In the genomic region with DNA sequence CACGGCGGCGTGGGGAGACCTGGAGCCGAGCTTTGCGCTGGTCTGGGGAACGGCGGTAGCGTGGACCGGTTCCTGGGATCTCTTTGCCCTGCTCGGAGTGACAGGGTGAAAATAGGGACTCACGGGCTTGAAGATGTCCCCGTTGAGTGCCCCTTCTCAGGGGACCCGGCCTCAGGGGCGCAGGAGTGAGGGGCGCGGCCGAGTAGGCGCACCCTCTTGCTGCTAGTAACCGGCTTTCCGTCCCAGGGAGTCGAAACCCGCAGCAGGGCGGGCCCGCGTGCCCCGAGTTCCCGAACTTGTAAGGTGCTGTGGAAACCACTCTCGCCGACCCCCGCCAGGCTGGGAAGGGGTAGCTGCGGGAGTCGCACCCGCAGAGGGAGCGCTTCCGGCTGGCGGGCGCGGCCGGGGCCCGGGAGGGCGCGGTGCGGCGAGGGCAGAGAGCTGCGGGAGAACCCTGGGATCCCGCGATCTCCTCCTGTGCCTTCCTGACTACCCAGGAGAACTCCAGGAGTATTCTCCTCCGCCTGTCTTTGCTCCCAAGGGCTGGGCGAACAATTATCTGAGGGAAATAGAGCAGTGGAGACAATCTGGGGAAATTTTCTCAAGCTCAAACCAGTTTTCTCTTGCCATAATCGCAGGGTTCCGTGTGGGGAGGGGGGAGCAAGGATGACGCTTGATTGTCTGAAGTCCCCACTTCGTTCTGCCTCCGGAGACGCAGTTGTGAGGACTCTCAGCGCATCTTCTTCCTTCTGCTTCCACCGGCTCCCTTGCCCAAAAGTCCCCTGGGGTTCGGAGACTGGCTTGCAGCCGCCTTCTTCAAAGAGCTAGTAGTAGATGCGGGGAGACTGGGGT, we compare ENCODE assay signal across 12 cellular contexts.
DNase-seq lines count a peak whose midpoint lies in the region; ATAC-seq lines count a peak whose summit lies in the region.
"Had no signal": no experiment of that assay in that cellular context is flagged by ENCODE, and none has a peak within 500 bp of the region (broad histone marks: within the 10 kb centered on the region; RNA-seq: fewer than 3 reads in every experiment).

No MANE protein-coding gene starts in this region.

- peaks cover 68% of the 10 kb centered on the region for H3K27me3 Mint-ChIP-seq in activated naive CD4-positive, alpha-beta T cell treated with anti-CD3 and anti-CD28 coated beads, Interleukin-2, amount 10 ng/mL, durations not matched to agents 7 days and 5 days

- CTCF ChIA-PET in activated naive CD4-positive, alpha-beta T cell treated with anti-CD3 and anti-CD28 coated beads, Interleukin-2, amount 10 ng/mL, durations not matched to agents 7 days and 5 days (lab: Charles Lee) = interaction anchor here (2.1 kb wide), 1 partner anchor 542 kb away, joined by 6 read pairs; no protein-coding TSS in a partner anchor

- no peak overlapping the region for H3K27ac Mint-ChIP-seq in activated naive CD4-positive, alpha-beta T cell treated with anti-CD3 and anti-CD28 coated beads, Interleukin-2, amount 10 ng/mL, durations not matched to agents 7 days and 5 days
- H3K27ac Mint-ChIP-seq: activated naive CD8-positive, alpha-beta T cell treated with anti-CD3 and anti-CD28 coated beads for 36 hours; effector memory CD8-positive, alpha-beta T cell had no signal

- H3K4me3 Mint-ChIP-seq in activated naive CD4-positive, alpha-beta T cell treated with anti-CD3 and anti-CD28 coated beads, Interleukin-2, amount 10 ng/mL, durations not matched to agents 7 days and 5 days = no peak overlapping the region
- H3K4me3 Mint-ChIP-seq: activated naive CD8-positive, alpha-beta T cell treated with anti-CD3 and anti-CD28 coated beads for 36 hours; effector memory CD8-positive, alpha-beta T cell had no signal

- H3K36me3 ChIP-seq in HAP-1 (replicated peaks) (no peaks in the 10 kb centered on the region), muscle layer of duodenum (ENCODE audit: control insufficient read depth in 1 of 2, insufficient read depth in 2 of 2, low read length in 2 of 2) (no peaks in the 10 kb centered on the region)

- H3K36me3 Mint-ChIP-seq in activated naive CD4-positive, alpha-beta T cell treated with anti-CD3 and anti-CD28 coated beads, Interleukin-2, amount 10 ng/mL, durations not matched to agents 7 days and 5 days = no peaks in the 10 kb centered on the region
- H3K36me3 Mint-ChIP-seq: activated naive CD8-positive, alpha-beta T cell treated with anti-CD3 and anti-CD28 coated beads for 36 hours had no signal

- no peaks in the 10 kb centered on the region for H3K9me3 Mint-ChIP-seq in activated naive CD4-positive, alpha-beta T cell treated with anti-CD3 and anti-CD28 coated beads, Interleukin-2, amount 10 ng/mL, durations not matched to agents 7 days and 5 days
- H3K9me3 Mint-ChIP-seq: activated naive CD8-positive, alpha-beta T cell treated with anti-CD3 and anti-CD28 coated beads for 36 hours; effector memory CD8-positive, alpha-beta T cell had no signal

- peaks cover 7% of the 10 kb centered on the region for H3K4me1 Mint-ChIP-seq in activated naive CD4-positive, alpha-beta T cell treated with anti-CD3 and anti-CD28 coated beads, Interleukin-2, amount 10 ng/mL, durations not matched to agents 7 days and 5 days
- H3K4me1 Mint-ChIP-seq: activated naive CD8-positive, alpha-beta T cell treated with anti-CD3 and anti-CD28 coated beads for 36 hours had no signal

- DNase-seq in AG20443 (ENCODE audit: low spot score) = peak; percentile 16
- peak in 1 of 2 experiments; percentile 48 for DNase-seq in HAP-1 (ENCODE audit: low spot score in 2 of 2)
- DNase-seq in ecto neural progenitor cell (ENCODE audit: low spot score) = peak; percentile 58
- no peak for DNase-seq in middle frontal gyrus (ENCODE audit: extremely low spot score, low spot score)
- no peak for DNase-seq in AG08396 (ENCODE audit: low spot score)
- DNase-seq in activated naive CD4-positive, alpha-beta T cell treated with anti-CD3 and anti-CD28 coated beads, Interleukin-2, amount 10 ng/mL, durations not matched to agents 7 days and 5 days = no peak
- DNase-seq: effector memory CD8-positive, alpha-beta T cell; KBM-7 had no signal

- H3K27ac ChIP-seq in muscle layer of duodenum (ENCODE audit: low read length) = no peak overlapping the region

- peaks cover 25% of the 10 kb centered on the region; the same call in 1 of the 2 replicates for H3K27me3 ChIP-seq in HAP-1 (ENCODE audit: low read depth)
- peaks cover 40% of the 10 kb centered on the region for H3K27me3 ChIP-seq in muscle layer of duodenum (ENCODE audit: low read depth, low read length)

- H3K9me3 ChIP-seq in HAP-1 (no peaks in the 10 kb centered on the region), muscle layer of duodenum (ENCODE audit: control insufficient read depth in 1 of 2, low read length in 2 of 2) (no peaks in the 10 kb centered on the region)

- no peak for ATAC-seq in HG03442 (IDR thresholded peaks at IDR 0.05; ENCODE audit: unreplicated experiment)
- ATAC-seq: effector memory CD8-positive, alpha-beta T cell; GM12878 had no signal

- H3K4me1 ChIP-seq in HAP-1 = peaks cover 21% of the 10 kb centered on the region
- peaks cover 0 to 21% of the 10 kb centered on the region in 2 donors for H3K4me1 ChIP-seq in muscle layer of duodenum (ENCODE audit: control insufficient read depth in 1 of 2, insufficient read depth in 2 of 2, low read length in 2 of 2)

- in situ Hi-C loops in HAP-1 (cut with MboI; ENCODE audit: low sequenced_read_pairs) = loop anchor here (25.0 kb wide), 1 partner anchor 842 kb away; no protein-coding TSS in a partner anchor

- peak overlapping the region; percentile 48 for H3K4me3 ChIP-seq in HAP-1
- H3K4me3 ChIP-seq in muscle layer of duodenum (ENCODE audit: low read depth in 1 of 2, low read length in 2 of 2) = peak overlapping the region; percentile 7 to 46
- H3K4me3 ChIP-seq: GM12878 had no signal

Comparison
In these comparisons a context has a peak if more than half of its experiments do, and no peak if none do; other contexts are left out.
1. DNase-seq: peak in AG20443 (single experiment) and ecto neural progenitor cell (single experiment); none in middle frontal gyrus (single experiment), AG08396 (single experiment) and activated naive CD4-positive, alpha-beta T cell treated with anti-CD3 and anti-CD28 coated beads, Interleukin-2, amount 10 ng/mL, durations not matched to agents 7 days and 5 days (single experiment).